In the genomic region with DNA sequence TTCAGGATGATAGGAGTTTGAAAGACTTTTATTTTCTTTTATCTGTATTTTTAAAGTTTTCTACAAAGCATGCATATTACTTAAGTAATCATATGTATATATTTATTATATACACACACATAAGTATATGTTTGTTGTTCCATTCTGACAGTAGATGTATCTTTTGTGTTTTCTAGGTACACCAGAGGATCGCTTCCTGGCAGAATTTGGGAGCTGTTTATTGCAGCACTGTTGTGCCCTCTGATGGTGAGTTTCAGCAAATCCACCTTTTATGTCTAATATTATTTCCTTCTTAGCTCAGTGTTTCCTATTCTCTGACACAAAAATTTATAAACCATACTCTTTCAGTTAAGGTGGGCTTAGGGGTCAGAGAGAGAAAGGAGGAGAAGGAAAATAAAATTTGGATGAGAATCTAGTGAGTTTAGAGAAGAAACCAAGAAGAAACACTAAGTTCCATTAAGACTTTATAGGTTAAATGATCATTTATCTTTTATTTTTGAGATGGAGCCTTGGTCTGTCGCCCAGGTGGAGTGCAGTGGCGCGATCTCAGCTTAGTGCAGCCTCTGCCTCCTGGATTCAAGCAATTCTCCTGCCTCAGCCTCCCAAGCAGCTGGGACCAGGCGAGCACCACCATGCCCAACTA, we compare ENCODE assay signal across 8 cellular contexts. TPM values are rescaled to one million over a fixed set of nuclear protein-coding genes. Genes with fewer than 3 reads are reported as not detected.
DNase-seq lines count a peak whose midpoint lies in the region; ATAC-seq, FAIRE-seq and TF ChIP-seq lines count a peak whose summit lies in the region.
"Had no signal": no experiment of that assay in that cellular context is flagged by ENCODE, and none has a peak within 500 bp of the region (broad histone marks: within the 10 kb centered on the region; RNA-seq: fewer than 3 reads in every experiment).

No MANE protein-coding gene starts in this region.

- H3K4me1 ChIP-seq in mammary epithelial cell (ENCODE audit: insufficient read depth, low read length), result no peaks in the 10 kb centered on the region

- H2AFZ ChIP-seq in mammary epithelial cell (ENCODE audit: low read depth, low read length), result no peak overlapping the region

- no peak overlapping the region for H3K4me3 ChIP-seq in mammary epithelial cell (replicated peaks in 1 of 3; ENCODE audit: insufficient read depth in 1 of 3, low read depth in 2 of 3, low read length in 3 of 3)

- 65% methylated on average over 5 of the region's 5 CpGs for WGBS in mammary epithelial cell (ENCODE audit: low coverage, missing lambda C conversion rate)

- H3K79me2 ChIP-seq in mammary epithelial cell (ENCODE audit: insufficient read depth, low read length), result peaks cover 10% of the 10 kb centered on the region

- ATAC-seq in HG03469 (IDR thresholded peaks at IDR 0.05; ENCODE audit: unreplicated experiment), result no peak

- no peaks in the 10 kb centered on the region for H3K27me3 ChIP-seq in mammary epithelial cell (ENCODE audit: insufficient read depth, low read length)

- H4K20me1 ChIP-seq in mammary epithelial cell (ENCODE audit: insufficient read depth, low read length), result no peaks in the 10 kb centered on the region

- no peak overlapping the region for H3K4me2 ChIP-seq in mammary epithelial cell (ENCODE audit: insufficient read depth, low read depth, low read length)

- TF ChIP-seq RAD21 in Ishikawa (IDR thresholded peaks at IDR 0.05; ENCODE audit: low read depth), result peak; percentile 88

- no peaks in the 10 kb centered on the region for H3K36me3 ChIP-seq in mammary epithelial cell (ENCODE audit: insufficient read depth, low read length)

- intact Hi-C loops in mammary epithelial cell (cut with micrococcal nuclease), result loop anchor here (1.0 to 10.0 kb wide), 4 partner anchors 41 to 470 kb away; no protein-coding TSS in a partner anchor

- TF ChIP-seq CTCF in mammary epithelial cell (conservative IDR thresholded peaks at IDR 0.05 in 1 of 2, IDR thresholded peaks at IDR 0.05 in 1 of 2; ENCODE audit: extremely low read depth in 1 of 2, insufficient read depth in 1 of 2, low read depth in 1 of 2, low read length in 2 of 2), result peak; percentile 51 to 67

- H3K27ac ChIP-seq in mammary epithelial cell (ENCODE audit: insufficient read depth, low read depth, low read length), result no peak overlapping the region

- BruUV-seq in mammary epithelial cell (replicated peaks; lab: Mats Ljungman, UMichigan), result no TSS peak

- in situ Hi-C loops in mammary epithelial cell (cut with MboI; ENCODE audit: low sequenced_read_pairs in 2 of 2), result loop anchor here (5.0 to 10.0 kb wide), 3 partner anchors 142 to 472 kb away; partner anchors contain the start of gene MCU (in 1 of the 2)

- TF ChIP-seq EP300 in Ishikawa (IDR thresholded peaks at IDR 0.05; ENCODE audit: borderline replicate concordance), result no peak

- dilution Hi-C loops in mammary epithelial cell (cut with HindIII; ENCODE audit: low sequenced_read_pairs), result no loop called here

- no peaks in the 10 kb centered on the region for H3K9me3 ChIP-seq in mammary epithelial cell (replicated peaks; ENCODE audit: insufficient read depth, low read length)

- H3K9ac ChIP-seq in mammary epithelial cell (ENCODE audit: insufficient read depth, low read length), result no peak overlapping the region

- CTCF ChIA-PET in mammary epithelial cell (lab: Charles Lee; ENCODE audit: low non-redundant PET), result interaction anchor here (0.6 to 1.0 kb wide), 6 partner anchors 12 to 459 kb away, joined by 3 to 19 read pairs (median 4); no protein-coding TSS in a partner anchor

- DNase-seq in ELF-1 (ENCODE audit: low read depth, low spot score) (peak; percentile 18), RCC 7860 (ENCODE audit: low spot score) (peak; percentile 54), mammary epithelial cell (peak; percentile 41)
- DNase-seq in stimulated activated CD8-positive, alpha-beta memory T cell treated with anti-CD3 and anti-CD28 coated beads, Interleukin-4, amount 100 ng/mL, for 48 hours, result peak; percentile 30
- DNase-seq: activated naive CD8-positive, alpha-beta T cell treated with anti-CD3 and anti-CD28 coated beads, Interleukin-2, amount 10 ng/mL, durations not matched to agents 7 days and 5 days had no signal

- FAIRE-seq in RCC 7860 (lab: Jason Lieb, UNC) (peak; percentile 79), islet of Langerhans (lab: Jason Lieb, UNC) (peak; percentile 98)

TF ChIP-seq in Ishikawa, 13 proteins besides CTCF, POLR2A, EP300 and RAD21:
- TF ChIP-seq FOXM1 (IDR thresholded peaks at IDR 0.05; ENCODE audit: borderline replicate concordance, low read depth), result no peak
- TF ChIP-seq, protein P1, sequence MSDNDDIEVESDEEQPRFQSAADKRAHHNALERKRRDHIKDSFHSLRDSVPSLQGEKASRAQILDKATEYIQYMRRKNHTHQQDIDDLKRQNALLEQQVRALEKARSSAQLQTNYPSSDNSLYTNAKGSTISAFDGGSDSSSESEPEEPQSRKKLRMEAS (IDR thresholded peaks at IDR 0.05), result no peak
- TF ChIP-seq TCF12 (IDR thresholded peaks at IDR 0.05; ENCODE audit: low read depth), result no peak
- TF ChIP-seq NFIC (IDR thresholded peaks at IDR 0.05), result no peak
- TF ChIP-seq CREB1 (IDR thresholded peaks at IDR 0.05; ENCODE audit: low read depth), result no peak
- TF ChIP-seq TEAD4 (IDR thresholded peaks at IDR 0.05), result no peak
- no peak for TF ChIP-seq CEBPB (IDR thresholded peaks at IDR 0.05)
- TF ChIP-seq YY1 (IDR thresholded peaks at IDR 0.05; ENCODE audit: low read depth), result no peak
- no peak for TF ChIP-seq TAF1 (IDR thresholded peaks at IDR 0.05; ENCODE audit: low read depth)
- TF ChIP-seq ZBTB7A (IDR thresholded peaks at IDR 0.05; ENCODE audit: low read depth), result no peak
- no peak for TF ChIP-seq EGR1 (IDR thresholded peaks at IDR 0.05)
- no peak for TF ChIP-seq USF1 (IDR thresholded peaks at IDR 0.05)
- TF ChIP-seq, protein P2, sequence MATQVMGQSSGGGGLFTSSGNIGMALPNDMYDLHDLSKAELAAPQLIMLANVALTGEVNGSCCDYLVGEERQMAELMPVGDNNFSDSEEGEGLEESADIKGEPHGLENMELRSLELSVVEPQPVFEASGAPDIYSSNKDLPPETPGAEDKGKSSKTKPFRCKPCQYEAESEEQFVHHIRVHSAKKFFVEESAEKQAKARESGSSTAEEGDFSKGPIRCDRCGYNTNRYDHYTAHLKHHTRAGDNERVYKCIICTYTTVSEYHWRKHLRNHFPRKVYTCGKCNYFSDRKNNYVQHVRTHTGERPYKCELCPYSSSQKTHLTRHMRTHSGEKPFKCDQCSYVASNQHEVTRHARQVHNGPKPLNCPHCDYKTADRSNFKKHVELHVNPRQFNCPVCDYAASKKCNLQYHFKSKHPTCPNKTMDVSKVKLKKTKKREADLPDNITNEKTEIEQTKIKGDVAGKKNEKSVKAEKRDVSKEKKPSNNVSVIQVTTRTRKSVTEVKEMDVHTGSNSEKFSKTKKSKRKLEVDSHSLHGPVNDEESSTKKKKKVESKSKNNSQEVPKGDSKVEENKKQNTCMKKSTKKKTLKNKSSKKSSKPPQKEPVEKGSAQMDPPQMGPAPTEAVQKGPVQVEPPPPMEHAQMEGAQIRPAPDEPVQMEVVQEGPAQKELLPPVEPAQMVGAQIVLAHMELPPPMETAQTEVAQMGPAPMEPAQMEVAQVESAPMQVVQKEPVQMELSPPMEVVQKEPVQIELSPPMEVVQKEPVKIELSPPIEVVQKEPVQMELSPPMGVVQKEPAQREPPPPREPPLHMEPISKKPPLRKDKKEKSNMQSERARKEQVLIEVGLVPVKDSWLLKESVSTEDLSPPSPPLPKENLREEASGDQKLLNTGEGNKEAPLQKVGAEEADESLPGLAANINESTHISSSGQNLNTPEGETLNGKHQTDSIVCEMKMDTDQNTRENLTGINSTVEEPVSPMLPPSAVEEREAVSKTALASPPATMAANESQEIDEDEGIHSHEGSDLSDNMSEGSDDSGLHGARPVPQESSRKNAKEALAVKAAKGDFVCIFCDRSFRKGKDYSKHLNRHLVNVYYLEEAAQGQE (IDR thresholded peaks at IDR 0.05; ENCODE audit: low read depth), result no peak

RNA-seq across cellular contexts. Expression of gene OIT3, which starts 59.2 kb away (rescaled TPM):
- under 1 TPM in 1 of 2 donors, not detected in 1; 0.17 TPM for total RNA-seq in mammary epithelial cell
- not detected for polyA plus RNA-seq in mammary epithelial cell
- polyA minus RNA-seq in mammary epithelial cell, result not detected
- total RNA-seq: activated naive CD8-positive, alpha-beta T cell treated with anti-CD3 and anti-CD28 coated beads, Interleukin-2, amount 10 ng/mL, durations not matched to agents 7 days and 5 days had no signal
